Comparison of ENCODE assay signal across 16 cellular contexts in the genomic region with DNA sequence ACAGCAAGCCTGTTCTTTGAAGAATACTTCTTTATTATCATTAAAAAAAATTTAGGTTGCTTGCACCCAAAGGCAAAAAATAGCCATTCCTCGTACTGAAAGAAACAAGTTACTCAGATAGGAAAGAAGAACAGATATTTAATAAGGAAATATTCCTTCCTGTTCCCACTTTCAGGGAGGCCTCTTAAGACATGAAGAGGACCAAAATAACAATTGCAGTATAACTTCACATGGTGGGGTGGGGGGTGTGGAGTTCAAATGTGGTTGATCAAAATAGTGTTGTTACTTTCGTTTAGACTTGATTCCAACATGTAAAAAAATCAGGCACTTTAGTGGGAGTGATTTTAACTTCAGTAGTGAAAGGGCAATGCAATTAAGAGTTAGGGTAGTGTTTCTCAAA. TPM values are rescaled to one million over a fixed set of nuclear protein-coding genes. Genes with fewer than 3 reads are reported as not detected.
A peak's percentile ranks its signal among the peaks of the same experiment; 100 is the strongest.
DNase-seq lines count a peak whose midpoint lies in the region; ATAC-seq and TF ChIP-seq lines count a peak whose summit lies in the region.
"Had no signal": no experiment of that assay in that cellular context is flagged by ENCODE, and none has a peak within 500 bp of the region (broad histone marks: within the 10 kb centered on the region; RNA-seq: fewer than 3 reads in every experiment).

No MANE protein-coding gene starts in this region.

- H3K9me3 ChIP-seq in lower lobe of right lung = no peaks in the 10 kb centered on the region
- no peaks in the 10 kb centered on the region for H3K9me3 ChIP-seq in MG63
- H3K9me3 ChIP-seq in prostate gland = no peaks in the 10 kb centered on the region
- H3K9me3 ChIP-seq: SJSA1 had no signal

- H3K4me3 ChIP-seq in lower lobe of right lung = peak overlapping the region; percentile 80
- no peak overlapping the region for H3K4me3 ChIP-seq in MG63
- peak overlapping the region in 1 of 2 donors; percentile 0 for H3K4me3 ChIP-seq in prostate gland
- H3K4me3 ChIP-seq: SJSA1 had no signal

- no peak for ATAC-seq in stimulated activated naive CD8-positive, alpha-beta T cell treated with anti-CD3 and anti-CD28 coated beads, Interleukin-15, Interleukin-2, amounts not matched to agents 100 U/mL and 50 U/mL, for 24 hours
- ATAC-seq in activated CD8-positive, alpha-beta T cell treated with anti-CD3 and anti-CD28 coated beads, Interleukin-2, amount 10 ng/mL, durations not matched to agents 7 days and 5 days = no peak
- ATAC-seq in lower lobe of right lung = no peak
- ATAC-seq in GM21717 (IDR thresholded peaks at IDR 0.05; ENCODE audit: unreplicated experiment) = no peak
- ATAC-seq: HCT116 had no signal

- no peak for TF ChIP-seq POLR2A in prostate gland (IDR thresholded peaks at IDR 0.05)

- H3K4me1 ChIP-seq in lower lobe of right lung = peaks cover 71% of the 10 kb centered on the region
- H3K4me1 ChIP-seq in prostate gland (replicated peaks) = no peaks in the 10 kb centered on the region

- H3K27me3 Mint-ChIP-seq in stimulated activated naive CD8-positive, alpha-beta T cell treated with anti-CD3 and anti-CD28 coated beads, Interleukin-15, Interleukin-2, amounts not matched to agents 100 ng/mL and 50 ng/mL, for 24 hours = peaks cover 7% of the 10 kb centered on the region
- H3K27me3 Mint-ChIP-seq in activated CD8-positive, alpha-beta T cell treated with anti-CD3 and anti-CD28 coated beads, Interleukin-2, amount 10 ng/mL, durations not matched to agents 7 days and 5 days (ENCODE audit: low read depth) = peaks cover 11% of the 10 kb centered on the region

- POLR2A ChIA-PET in activated CD8-positive, alpha-beta T cell treated with anti-CD3 and anti-CD28 coated beads, Interleukin-2, amount 10 ng/mL, durations not matched to agents 7 days and 5 days (lab: Charles Lee) = interaction anchor here (1.4 kb wide), 1 partner anchor 10 kb away, joined by 4 read pairs; no protein-coding TSS in a partner anchor

- peak overlapping the region; percentile 99 for H3K27ac Mint-ChIP-seq in stimulated activated naive CD8-positive, alpha-beta T cell treated with anti-CD3 and anti-CD28 coated beads, Interleukin-15, Interleukin-2, amounts not matched to agents 100 ng/mL and 50 ng/mL, for 24 hours
- peak overlapping the region; percentile 22 for H3K27ac Mint-ChIP-seq in activated CD8-positive, alpha-beta T cell treated with anti-CD3 and anti-CD28 coated beads, Interleukin-2, amount 10 ng/mL, durations not matched to agents 7 days and 5 days

- 45% methylated on average over 2 of the region's 2 CpGs for WGBS in prostate gland

- H3K36me3 ChIP-seq in lower lobe of right lung (peaks cover 53% of the 10 kb centered on the region), MG63 (no peaks in the 10 kb centered on the region), prostate gland (no peaks in the 10 kb centered on the region)
- H3K36me3 ChIP-seq: BLaER1 treated with 17β-estradiol and CSF1 and Interleukin-3, amounts not matched to agents 10 nM and 100 nM; brain microvascular endothelial cell; SJSA1; WERI-Rb-1 had no signal

- peak overlapping the region; percentile 95 for H3K4me3 Mint-ChIP-seq in stimulated activated naive CD8-positive, alpha-beta T cell treated with anti-CD3 and anti-CD28 coated beads, Interleukin-15, Interleukin-2, amounts not matched to agents 100 ng/mL and 50 ng/mL, for 24 hours
- peak overlapping the region; percentile 75 for H3K4me3 Mint-ChIP-seq in activated CD8-positive, alpha-beta T cell treated with anti-CD3 and anti-CD28 coated beads, Interleukin-2, amount 10 ng/mL, durations not matched to agents 7 days and 5 days

- H3K9me3 Mint-ChIP-seq in stimulated activated naive CD8-positive, alpha-beta T cell treated with anti-CD3 and anti-CD28 coated beads, Interleukin-15, Interleukin-2, amounts not matched to agents 100 ng/mL and 50 ng/mL, for 24 hours = no peaks in the 10 kb centered on the region
- no peaks in the 10 kb centered on the region for H3K9me3 Mint-ChIP-seq in activated CD8-positive, alpha-beta T cell treated with anti-CD3 and anti-CD28 coated beads, Interleukin-2, amount 10 ng/mL, durations not matched to agents 7 days and 5 days (ENCODE audit: insufficient read depth)

- DNase-seq in stimulated activated naive CD8-positive, alpha-beta T cell treated with anti-CD3 and anti-CD28 coated beads, Interleukin-15, Interleukin-2, amounts not matched to agents 100 U/mL and 50 U/mL, for 24 hours = no peak
- no peak for DNase-seq in activated CD8-positive, alpha-beta T cell treated with anti-CD3 and anti-CD28 coated beads, Interleukin-2, amount 10 ng/mL, durations not matched to agents 7 days and 5 days
- no peak for DNase-seq in lower lobe of right lung
- no peak for DNase-seq in MG63
- no peak for DNase-seq in prostate gland (ENCODE audit: low spot score)
- DNase-seq in EL = no peak
- DNase-seq: brain microvascular endothelial cell, mammary epithelial cell, NCI-H1417 treated with DMSO at 0.1 percent for 48 hours, NCI-H345, WERI-Rb-1 had no signal

- peaks cover 68% of the 10 kb centered on the region for H3K36me3 Mint-ChIP-seq in stimulated activated naive CD8-positive, alpha-beta T cell treated with anti-CD3 and anti-CD28 coated beads, Interleukin-15, Interleukin-2, amounts not matched to agents 100 ng/mL and 50 ng/mL, for 24 hours (ENCODE audit: low read depth)
- peaks cover 34% of the 10 kb centered on the region for H3K36me3 Mint-ChIP-seq in activated CD8-positive, alpha-beta T cell treated with anti-CD3 and anti-CD28 coated beads, Interleukin-2, amount 10 ng/mL, durations not matched to agents 7 days and 5 days (ENCODE audit: low read depth)

- H3K27me3 ChIP-seq in lower lobe of right lung (ENCODE audit: low read depth) = no peaks in the 10 kb centered on the region
- H3K27me3 ChIP-seq in MG63 = peaks cover 12% of the 10 kb centered on the region; the same call in 1 of the 2 replicates
- no peaks in the 10 kb centered on the region for H3K27me3 ChIP-seq in prostate gland (replicated peaks; ENCODE audit: insufficient read depth)
- H3K27me3 ChIP-seq: SJSA1 had no signal

- intact Hi-C loops in lower lobe of right lung (cut with DNase I) = no loop called here
- intact Hi-C loops in prostate gland (cut with DNase I) = no loop called here

- no peak for TF ChIP-seq CTCF in lower lobe of right lung (IDR thresholded peaks at IDR 0.05)
- no peak for TF ChIP-seq CTCF in prostate gland (IDR thresholded peaks at IDR 0.05)

- peaks cover 79% of the 10 kb centered on the region for H3K4me1 Mint-ChIP-seq in stimulated activated naive CD8-positive, alpha-beta T cell treated with anti-CD3 and anti-CD28 coated beads, Interleukin-15, Interleukin-2, amounts not matched to agents 100 ng/mL and 50 ng/mL, for 24 hours (ENCODE audit: low read depth)
- H3K4me1 Mint-ChIP-seq in activated CD8-positive, alpha-beta T cell treated with anti-CD3 and anti-CD28 coated beads, Interleukin-2, amount 10 ng/mL, durations not matched to agents 7 days and 5 days (ENCODE audit: low read depth) = peaks cover 74% of the 10 kb centered on the region

- H3K27ac ChIP-seq in lower lobe of right lung (peak overlapping the region; percentile 95), prostate gland (no peak overlapping the region)
- H3K27ac ChIP-seq: BLaER1 treated with 17β-estradiol and CSF1 and Interleukin-3, amounts not matched to agents 10 nM and 100 nM; brain microvascular endothelial cell; SJSA1; WERI-Rb-1 had no signal

- CTCF ChIA-PET in activated CD8-positive, alpha-beta T cell treated with anti-CD3 and anti-CD28 coated beads, Interleukin-2, amount 10 ng/mL, durations not matched to agents 7 days and 5 days (lab: Charles Lee) = interaction anchor here (1.2 to 6.0 kb wide), 9 partner anchors 10 to 212 kb away, joined by 4 to 104 read pairs (median 15); no protein-coding TSS in a partner anchor

RNA-seq across cellular contexts. Expression of a gene that starts 3.6 kb away (rescaled TPM):
- 10 to 100 TPM; 23.8 to 23.9 TPM for total RNA-seq in activated CD8-positive, alpha-beta T cell treated with anti-CD3 and anti-CD28 coated beads, Interleukin-2, amount 10 ng/mL, durations not matched to agents 7 days and 5 days
- total RNA-seq in lower lobe of right lung (381 TPM), prostate gland (100 to 1,000 TPM in 1 of 2 donors, 10 to 100 TPM in 1; 87.0 to 140 TPM)
- 1.7 TPM in 1 of 2 replicates, not detected in the other for total RNA-seq in MG63 (2014; rRNA removed; shearing (Covaris generic); ENCODE audit: low replicate concordance)
